12 cellular contexts compared by ENCODE assay signal in the genomic region with DNA sequence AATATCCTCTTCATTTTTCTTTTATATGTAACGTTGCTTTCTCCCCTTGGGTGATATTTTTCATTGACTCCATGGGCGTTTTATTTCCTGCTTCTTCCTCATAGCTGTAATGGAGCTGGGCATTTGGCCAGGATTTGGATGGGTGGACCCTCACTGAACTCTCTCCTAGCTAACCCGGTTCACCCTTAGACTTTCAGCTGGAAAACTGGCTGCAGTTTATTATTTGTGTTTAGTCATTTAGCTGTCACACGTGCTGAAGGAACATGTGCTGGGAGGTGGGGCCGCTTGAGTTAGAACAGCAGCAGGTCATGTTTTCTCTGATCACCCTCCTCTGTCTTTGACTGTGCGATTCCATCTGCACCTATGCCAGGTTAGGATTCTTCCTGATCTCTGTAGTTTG.
DNase-seq lines count a peak whose midpoint lies in the region; ATAC-seq and TF ChIP-seq lines count a peak whose summit lies in the region.
"Had no signal": no experiment of that assay in that cellular context is flagged by ENCODE, and none has a peak within 500 bp of the region (broad histone marks: within the 10 kb centered on the region; RNA-seq: fewer than 3 reads in every experiment).

No MANE protein-coding gene starts in this region.

- H3K27ac ChIP-seq in psoas muscle = no peak overlapping the region

- WGBS in psoas muscle, 3 donors = 24 to 30% (median 26%) methylated on average over 6 of the region's 6 CpGs

- no peaks in the 10 kb centered on the region for H3K4me1 ChIP-seq in psoas muscle

- intact Hi-C loops in psoas muscle (cut with DNase I) = no loop called here

- DNase-seq in Daoy (ENCODE audit: low read depth) (peak; percentile 12), NCI-H345 (lab: John Stamatoyannopoulos, UW) (peak; percentile 71), fibroblast of mammary gland (ENCODE audit: low read depth) (peak; percentile 62), psoas muscle (peak; percentile 22 to 42), NCI-H187 treated with DMSO at 0.1 percent for 48 hours (lab: John Stamatoyannopoulos, UW) (no peak), AML-193 (lab: John Stamatoyannopoulos, UW) (no peak)
- DNase-seq in activated CD4-positive, alpha-beta T cell treated with anti-CD3 and anti-CD28 coated beads for 48 hours = no peak
- DNase-seq: activated T-cell treated with anti-CD3 and anti-CD28 coated beads, Interleukin-2, amount 50 U/mL, for 48 hours; hippocampal formation; stimulated activated CD4-positive, alpha-beta T cell treated with anti-CD3 and anti-CD28 coated beads, Interleukin-4, amount 100 ng/mL, for 4 hours; substantia nigra had no signal

- TF ChIP-seq CTCF in fibroblast of mammary gland (conservative IDR thresholded peaks at IDR 0.05; ENCODE audit: control insufficient read depth, insufficient read depth, low read depth, low read length) (no peak), psoas muscle (IDR thresholded peaks at IDR 0.05) (no peak)

- ATAC-seq in psoas muscle (no peak), HG03159 (IDR thresholded peaks at IDR 0.05; ENCODE audit: unreplicated experiment) (no peak)

- H3K27me3 ChIP-seq in psoas muscle (ENCODE audit: insufficient read depth in 3 of 3, low read length in 2 of 3) = no peaks in the 10 kb centered on the region

- H3K4me3 ChIP-seq in fibroblast of mammary gland (ENCODE audit: control insufficient read depth, low read depth, low read length) (no peak overlapping the region), psoas muscle (no peak overlapping the region)

- H3K9me3 ChIP-seq in psoas muscle = no peaks in the 10 kb centered on the region

- H3K36me3 ChIP-seq in psoas muscle (ENCODE audit: insufficient read depth in 1 of 2, low read depth in 1 of 2) = no peaks in the 10 kb centered on the region

Comparison
In these comparisons a context has a peak if more than half of its experiments do, and no peak if none do; other contexts are left out.
1. DNase-seq: peak in Daoy (single experiment), NCI-H345 (single experiment), fibroblast of mammary gland (single experiment) and psoas muscle (2 of 2); none in activated CD4-positive, alpha-beta T cell treated with anti-CD3 and anti-CD28 coated beads for 48 hours (single experiment), NCI-H187 treated with DMSO at 0.1 percent for 48 hours (single experiment) and AML-193 (0 of 2).